In the genomic region with DNA sequence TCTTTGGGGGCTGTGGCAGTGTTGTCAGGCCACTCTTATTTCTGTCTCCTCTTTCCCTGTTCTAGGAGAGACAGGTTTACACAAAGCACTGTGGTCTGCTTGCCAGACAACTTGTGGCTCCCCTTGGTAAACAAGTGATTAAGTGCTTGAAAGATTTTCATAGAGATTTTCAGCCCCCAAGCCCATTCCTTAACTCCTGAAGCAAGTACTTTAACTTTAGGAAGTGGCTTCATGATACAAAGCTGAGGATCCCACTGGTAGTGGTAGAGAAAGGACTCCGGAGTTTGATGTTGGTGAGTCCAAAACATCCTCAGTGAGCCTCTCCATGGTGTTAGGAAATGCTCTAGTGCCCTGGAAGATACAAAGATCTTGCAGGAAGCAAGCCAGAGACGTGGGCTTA, we compare ENCODE assay signal across 26 cellular contexts. TPM values are rescaled to one million over a fixed set of nuclear protein-coding genes. Genes with fewer than 3 reads are reported as not detected.
DNase-seq lines count a peak whose midpoint lies in the region; ATAC-seq and TF ChIP-seq lines count a peak whose summit lies in the region.
"Had no signal": no experiment of that assay in that cellular context is flagged by ENCODE, and none has a peak within 500 bp of the region (broad histone marks: within the 10 kb centered on the region; RNA-seq: fewer than 3 reads in every experiment).

No MANE protein-coding gene starts in this region.

- H3K9me3 Mint-ChIP-seq in activated CD4-positive, alpha-beta T cell treated with anti-CD3 and anti-CD28 coated beads, Interleukin-2, amount 10 ng/mL, durations not matched to agents 24 days and 14 days = no peaks in the 10 kb centered on the region
- peaks cover 0 to 2% (median 0%) of the 10 kb centered on the region in 3 donors for H3K9me3 Mint-ChIP-seq in IgD-negative memory B cell
- H3K9me3 Mint-ChIP-seq: activated naive CD4-positive, alpha-beta T cell treated with anti-CD3 and anti-CD28 coated beads, Interleukin-2, amount 50 U/mL, for 24 hours; nephron progenitor cell; stimulated activated naive B cell treated with anti-CD40 and anti-IgM and Interleukin-4, amounts not matched to agents 10 μg/mL and 1 μg/mL and 100 μg/mL, for 72 hours; type B pancreatic cell had no signal

- intact Hi-C loops in activated CD4-positive, alpha-beta T cell treated with anti-CD3 and anti-CD28 coated beads, Interleukin-2, amount 10 ng/mL, durations not matched to agents 24 days and 14 days (cut with micrococcal nuclease) = loop anchor here (5.0 kb wide), 1 partner anchor 47 kb away; no protein-coding TSS in a partner anchor
- intact Hi-C loops in spleen (cut with DNase I; ENCODE audit: low total_unique reads) (no loop called here), prostate gland (cut with DNase I) (no loop called here)

- 73 to 91% (median 81%) methylated on average over 2 of the region's 2 CpGs for WGBS in spleen, 5 donors
- 53% methylated on average over 2 of the region's 2 CpGs for WGBS in prostate gland
- 84 to 92% methylated on average over 2 of the region's 2 CpGs for WGBS in tibial nerve, 2 donors

- DNase-seq in activated CD4-positive, alpha-beta T cell treated with anti-CD3 and anti-CD28 coated beads, Interleukin-2, amount 10 ng/mL, durations not matched to agents 24 days and 14 days = peak; percentile 48
- no peak for DNase-seq in activated CD4-positive, alpha-beta T cell treated with anti-CD3 and anti-CD28 coated beads, Interleukin-2, amount 50 U/mL, for 1 hour
- peak; percentile 36 for DNase-seq in astrocyte of the hippocampus (ENCODE audit: low read depth, low spot score)
- no peak for DNase-seq in spleen
- no peak for DNase-seq in prostate gland (ENCODE audit: low spot score)
- DNase-seq in tibial nerve (ENCODE audit: low spot score in 2 of 2) = no peak
- DNase-seq: activated CD4-positive, CD25-positive, alpha-beta regulatory T cell; body of pancreas; C1 segment of cervical spinal cord; DMS153; foreskin fibroblast; hippocampal formation; kidney; mesenchymal stem cell; NCI-H2029 treated with DMSO at 0.1 percent for 48 hours; NCI-H510A; nephron progenitor cell; psoas muscle; Right ventricle myocardium superior; stimulated activated naive B cell treated with anti-CD40 and anti-IgM and Interleukin-4, amounts not matched to agents 10 μg/mL and 1 μg/mL and 100 μg/mL, for 72 hours; T-helper 2 cell had no signal

- H3K27me3 Mint-ChIP-seq in activated CD4-positive, alpha-beta T cell treated with anti-CD3 and anti-CD28 coated beads, Interleukin-2, amount 10 ng/mL, durations not matched to agents 24 days and 14 days = peaks cover 3% of the 10 kb centered on the region
- H3K27me3 Mint-ChIP-seq in IgD-negative memory B cell = no peaks in the 10 kb centered on the region
- H3K27me3 Mint-ChIP-seq: activated naive CD4-positive, alpha-beta T cell treated with anti-CD3 and anti-CD28 coated beads, Interleukin-2, amount 50 U/mL, for 24 hours; stimulated activated naive B cell treated with anti-CD40 and anti-IgM and Interleukin-4, amounts not matched to agents 10 μg/mL and 1 μg/mL and 100 μg/mL, for 72 hours; type B pancreatic cell had no signal

- H3K36me3 ChIP-seq in spleen = no peaks in the 10 kb centered on the region
- H3K36me3 ChIP-seq in prostate gland = no peaks in the 10 kb centered on the region
- H3K36me3 ChIP-seq in tibial nerve = peaks cover 0 to 45% (median 0%) of the 10 kb centered on the region in 3 donors

- H3K27ac Mint-ChIP-seq in activated CD4-positive, alpha-beta T cell treated with anti-CD3 and anti-CD28 coated beads, Interleukin-2, amount 10 ng/mL, durations not matched to agents 24 days and 14 days = no peak overlapping the region
- peak overlapping the region; percentile 93 to 98 (median 97) for H3K27ac Mint-ChIP-seq in IgD-negative memory B cell
- H3K27ac Mint-ChIP-seq: activated naive CD4-positive, alpha-beta T cell treated with anti-CD3 and anti-CD28 coated beads, Interleukin-2, amount 50 U/mL, for 24 hours; nephron progenitor cell; type B pancreatic cell had no signal

- H3K27me3 ChIP-seq in spleen (replicated peaks in 1 of 7) (no peaks in the 10 kb centered on the region), prostate gland (replicated peaks; ENCODE audit: insufficient read depth) (no peaks in the 10 kb centered on the region), tibial nerve (no peaks in the 10 kb centered on the region)
- H3K27me3 ChIP-seq: body of pancreas had no signal

- no peak for TF ChIP-seq EP300 in tibial nerve (IDR thresholded peaks at IDR 0.05)

- H3K4me3 Mint-ChIP-seq in activated CD4-positive, alpha-beta T cell treated with anti-CD3 and anti-CD28 coated beads, Interleukin-2, amount 10 ng/mL, durations not matched to agents 24 days and 14 days = no peak overlapping the region
- peak overlapping the region in 3 of 4 donors; percentile 34 to 90 (median 70) for H3K4me3 Mint-ChIP-seq in IgD-negative memory B cell
- H3K4me3 Mint-ChIP-seq: activated naive CD4-positive, alpha-beta T cell treated with anti-CD3 and anti-CD28 coated beads, Interleukin-2, amount 50 U/mL, for 24 hours; nephron progenitor cell; stimulated activated naive B cell treated with anti-CD40 and anti-IgM and Interleukin-4, amounts not matched to agents 10 μg/mL and 1 μg/mL and 100 μg/mL, for 72 hours; type B pancreatic cell had no signal

- peaks cover 15% of the 10 kb centered on the region for H3K4me1 Mint-ChIP-seq in activated CD4-positive, alpha-beta T cell treated with anti-CD3 and anti-CD28 coated beads, Interleukin-2, amount 10 ng/mL, durations not matched to agents 24 days and 14 days
- H3K4me1 Mint-ChIP-seq in IgD-negative memory B cell = peaks cover 63 to 67% (median 65%) of the 10 kb centered on the region in 3 donors

- H3K36me3 Mint-ChIP-seq in activated CD4-positive, alpha-beta T cell treated with anti-CD3 and anti-CD28 coated beads, Interleukin-2, amount 10 ng/mL, durations not matched to agents 24 days and 14 days (ENCODE audit: low read depth) = no peaks in the 10 kb centered on the region
- H3K36me3 Mint-ChIP-seq in IgD-negative memory B cell = peaks cover 3% of the 10 kb centered on the region
- H3K36me3 Mint-ChIP-seq: activated naive CD4-positive, alpha-beta T cell treated with anti-CD3 and anti-CD28 coated beads, Interleukin-2, amount 50 U/mL, for 24 hours; stimulated activated naive B cell treated with anti-CD40 and anti-IgM and Interleukin-4, amounts not matched to agents 10 μg/mL and 1 μg/mL and 100 μg/mL, for 72 hours; type B pancreatic cell had no signal

- H3K4me3 ChIP-seq in spleen (no peak overlapping the region), prostate gland (no peak overlapping the region), tibial nerve (no peak overlapping the region)
- H3K4me3 ChIP-seq: body of pancreas, psoas muscle had no signal

- TF ChIP-seq CTCF in spleen (IDR thresholded peaks at IDR 0.05 in 8 of 11, conservative IDR thresholded peaks at IDR 0.05 in 3 of 11) (no peak), prostate gland (IDR thresholded peaks at IDR 0.05) (no peak), tibial nerve (IDR thresholded peaks at IDR 0.05) (no peak)

- H3K4me1 ChIP-seq in spleen (peaks cover 0 to 44% (median 14%) of the 10 kb centered on the region in 6 donors), prostate gland (replicated peaks) (peaks cover 8% of the 10 kb centered on the region), tibial nerve (peaks cover 0 to 9% (median 6%) of the 10 kb centered on the region in 4 donors)
- H3K4me1 ChIP-seq: body of pancreas, psoas muscle had no signal

- no peak for ATAC-seq in GM18909 (IDR thresholded peaks at IDR 0.05; ENCODE audit: poor library complexity, unreplicated experiment)
- ATAC-seq: body of pancreas, HepG2, psoas muscle had no signal

- H3K9me3 ChIP-seq in spleen = no peaks in the 10 kb centered on the region
- H3K9me3 ChIP-seq in prostate gland = no peaks in the 10 kb centered on the region
- no peaks in the 10 kb centered on the region for H3K9me3 ChIP-seq in tibial nerve
- H3K9me3 ChIP-seq: body of pancreas, psoas muscle had no signal

- peak overlapping the region in 6 of 8 donors; percentile 58 to 84 (median 70) for H3K27ac ChIP-seq in spleen
- H3K27ac ChIP-seq in prostate gland = no peak overlapping the region
- H3K27ac ChIP-seq in tibial nerve = no peak overlapping the region
- H3K27ac ChIP-seq: body of pancreas, psoas muscle had no signal

- TF ChIP-seq POLR2A in spleen (IDR thresholded peaks at IDR 0.05) = no peak
- no peak for TF ChIP-seq POLR2A in prostate gland (IDR thresholded peaks at IDR 0.05)
- TF ChIP-seq POLR2A in tibial nerve (IDR thresholded peaks at IDR 0.05) = no peak

RNA-seq across cellular contexts. Expression of a gene that starts 12.0 kb away (rescaled TPM):
- 14.5 and 17.8 TPM in 2 replicates for total RNA-seq in activated CD4-positive, alpha-beta T cell treated with anti-CD3 and anti-CD28 coated beads, Interleukin-2, amount 10 ng/mL, durations not matched to agents 24 days and 14 days
- 113 TPM for polyA plus RNA-seq in IgD-negative memory B cell
- total RNA-seq in spleen = 100 to 1,000 TPM in 2 of 7 donors, 10 to 100 TPM in 5; 42.8 to 122 (median 73.7) TPM
- polyA plus RNA-seq in spleen = 1 to 10 TPM; 4.8 to 8.4 (median 5.6) TPM
- total RNA-seq in prostate gland = 100 to 1,000 TPM; 151 to 169 TPM
- 100 to 1,000 TPM; 121 to 171 (median 150) TPM for total RNA-seq in tibial nerve

Comparison
In these comparisons a context has a peak if more than half of its experiments do, and no peak if none do; other contexts are left out.
1. DNase-seq: peak in activated CD4-positive, alpha-beta T cell treated with anti-CD3 and anti-CD28 coated beads, Interleukin-2, amount 10 ng/mL, durations not matched to agents 24 days and 14 days (single experiment) and astrocyte of the hippocampus (single experiment); none in activated CD4-positive, alpha-beta T cell treated with anti-CD3 and anti-CD28 coated beads, Interleukin-2, amount 50 U/mL, for 1 hour (single experiment), spleen (single experiment), prostate gland (single experiment) and tibial nerve (0 of 2).
2. H3K27ac ChIP-seq: peak in spleen (6 of 8); none in prostate gland (0 of 2) and tibial nerve (0 of 4).